ENCODE assay signal across 8 cellular contexts in genomic region chr14:77023001-77023996, GRCh38. TPM values are rescaled to one million over a fixed set of nuclear protein-coding genes. Genes with fewer than 3 reads are reported as not detected.
DNase-seq lines count a peak whose midpoint lies in the region; ATAC-seq, FAIRE-seq and TF ChIP-seq lines count a peak whose summit lies in the region.

No MANE protein-coding gene starts in this region.

- peaks cover 31% of the 10 kb centered on the region for H3K4me1 ChIP-seq in A549
- peaks cover 43 to 52% (median 51%) of the 10 kb centered on the region in 4 donors for H3K4me1 ChIP-seq in esophagus muscularis mucosa

- peak overlapping the region; percentile 95 to 99 for H3K27ac ChIP-seq in A549
- H3K27ac ChIP-seq in esophagus muscularis mucosa (replicated peaks in 1 of 4), result peak overlapping the region; percentile 98 to 100 (median 100)
- peak overlapping the region; percentile 98 for H3K27ac ChIP-seq in neural cell (ENCODE audit: low read length)

- H3K27ac Mint-ChIP-seq in T-helper 2 cell treated with Interferon-gamma antibody and Interleukin-4, amounts not matched to agents 5 μg/mL and 100 μg/mL, for 36 hours, result peak overlapping the region; percentile 73

- TF ChIP-seq RAD21 in A549 (conservative IDR thresholded peaks at IDR 0.05 in 1 of 2, IDR thresholded peaks at IDR 0.05 in 1 of 2), result peak; percentile 28 to 31; a peak in 2 of 5 replicates
- peak; percentile 54 for TF ChIP-seq RAD21 in neural cell (conservative IDR thresholded peaks at IDR 0.05)

- H3K9me2 ChIP-seq in neural cell (ENCODE audit: insufficient read depth, low read length), result no peaks in the 10 kb centered on the region

- H3K36me3 Mint-ChIP-seq in T-helper 2 cell treated with Interferon-gamma antibody and Interleukin-4, amounts not matched to agents 5 μg/mL and 100 μg/mL, for 36 hours (ENCODE audit: low read depth), result peaks cover 22% of the 10 kb centered on the region

- no peaks in the 10 kb centered on the region for H3K9me3 Mint-ChIP-seq in T-helper 2 cell treated with Interferon-gamma antibody and Interleukin-4, amounts not matched to agents 5 μg/mL and 100 μg/mL, for 36 hours

- peaks cover 8% of the 10 kb centered on the region for H4K20me1 ChIP-seq in neural cell (ENCODE audit: insufficient read depth)

- POLR2A ChIA-PET in A549 (lab: Yijun Ruan, JAX), result interaction anchor here (0.9 to 8.4 kb wide), 9 partner anchors 14 to 110 kb away, joined by 3 to 78 read pairs (median 5); no protein-coding TSS in a partner anchor

- H3K4me3 ChIP-seq in A549, result peak overlapping the region; percentile 78; the same call in 2 of the 3 replicates
- H3K4me3 ChIP-seq in HFF-Myc (replicated peaks; ENCODE audit: low read depth, low read length), result peak overlapping the region; percentile 84
- H3K4me3 ChIP-seq in esophagus muscularis mucosa, result peak overlapping the region; percentile 79 to 93 (median 86)
- H3K4me3 ChIP-seq in neural cell (ENCODE audit: low read length), result peak overlapping the region; percentile 96

- peak overlapping the region; percentile 35 for H3K4me3 Mint-ChIP-seq in T-helper 2 cell treated with Interferon-gamma antibody and Interleukin-4, amounts not matched to agents 5 μg/mL and 100 μg/mL, for 36 hours

- WGBS in A549 (ENCODE audit: missing lambda C conversion rate), result 39% methylated on average over 17 of the region's 17 CpGs
- 26% methylated on average over 17 of the region's 17 CpGs for WGBS in esophagus muscularis mucosa

- H3K36me3 ChIP-seq in esophagus muscularis mucosa, result peaks cover 0 to 27% (median 12%) of the 10 kb centered on the region in 4 donors
- peaks cover 6% of the 10 kb centered on the region for H3K36me3 ChIP-seq in neural cell (ENCODE audit: insufficient read depth, low read length)

- CTCF ChIA-PET in A549 (lab: Yijun Ruan, JAX), result interaction anchor here (0.7 to 28.2 kb wide), 16 partner anchors 13 to 151 kb away, joined by 3 to 481 read pairs (median 9); no protein-coding TSS in a partner anchor

- ATAC-seq in A549, result peak in 1 of 2 experiments; percentile 50; a peak in 3 of 6 replicates
- no peak for ATAC-seq in HG03521 (IDR thresholded peaks at IDR 0.05; ENCODE audit: unreplicated experiment)

- TF ChIP-seq CTCF in A549 (IDR thresholded peaks at IDR 0.05) (no peak), HFF-Myc (IDR thresholded peaks at IDR 0.05; ENCODE audit: low read depth, low read length, missing control alignments) (peak; percentile 26), esophagus muscularis mucosa (IDR thresholded peaks at IDR 0.05) (peak in 2 of 3 experiments; percentile 16 to 35), neural cell (IDR thresholded peaks at IDR 0.05; ENCODE audit: poor library complexity, severe bottlenecking) (peak; percentile 54)

- peak overlapping the region; percentile 100 for H3K9ac ChIP-seq in neural cell (ENCODE audit: low read length)

- H3K79me2 ChIP-seq in neural cell (replicated peaks; ENCODE audit: insufficient read depth, low read length), result peaks cover 54% of the 10 kb centered on the region

- TF ChIP-seq POLR2A in A549 (IDR thresholded peaks at IDR 0.05; ENCODE audit: low read length) (no peak), esophagus muscularis mucosa (IDR thresholded peaks at IDR 0.05; ENCODE audit: low read depth) (no peak)

- no peaks in the 10 kb centered on the region for H3K9me3 ChIP-seq in A549
- no peaks in the 10 kb centered on the region for H3K9me3 ChIP-seq in esophagus muscularis mucosa
- H3K9me3 ChIP-seq in neural cell (ENCODE audit: low read length), result no peaks in the 10 kb centered on the region

- H3K4me1 Mint-ChIP-seq in T-helper 2 cell treated with Interferon-gamma antibody and Interleukin-4, amounts not matched to agents 5 μg/mL and 100 μg/mL, for 36 hours (ENCODE audit: low read depth), result peaks cover 37% of the 10 kb centered on the region

- H2AFZ ChIP-seq in neural cell (ENCODE audit: low read depth, low read length), result no peak overlapping the region

- H3F3A ChIP-seq in neural cell (ENCODE audit: insufficient read depth, low read length, poor library complexity, severe bottlenecking), result peaks cover 6% of the 10 kb centered on the region

- TF ChIP-seq EP300 in A549 (IDR thresholded peaks at IDR 0.05), result no peak; a peak in 1 of 5 replicates
- TF ChIP-seq EP300 in esophagus muscularis mucosa (IDR thresholded peaks at IDR 0.05), result no peak
- no peak for TF ChIP-seq EP300 in neural cell (conservative IDR thresholded peaks at IDR 0.05; ENCODE audit: poor library complexity, severe bottlenecking)

- FAIRE-seq in A549 (lab: Jason Lieb, UNC), result no peak

- intact Hi-C loops in esophagus muscularis mucosa (cut with DNase I), result no loop called here

- DNase-seq in A549 (ENCODE audit: low read depth in 1 of 2, low spot score in 1 of 2) (peak in 1 of 2 experiments; percentile 75), HFF-Myc (ENCODE audit: extremely low read depth, low read depth) (no peak), esophagus muscularis mucosa (ENCODE audit: extremely low spot score) (no peak), inferior parietal cortex (ENCODE audit: extremely low spot score) (no peak)
- peak; percentile 57 for DNase-seq in T-helper 2 cell treated with Interferon-gamma antibody and Interleukin-4, amounts not matched to agents 5 μg/mL and 100 μg/mL, for 36 hours (ENCODE audit: low spot score)
- no peak for DNase-seq in effector CD4-positive, alpha-beta T cell

- H3K4me2 ChIP-seq in A549, result peak overlapping the region; percentile 98
- peak overlapping the region; percentile 96 for H3K4me2 ChIP-seq in neural cell (ENCODE audit: low read length)

- H3K27me3 ChIP-seq in esophagus muscularis mucosa (no peaks in the 10 kb centered on the region), neural cell (ENCODE audit: insufficient read depth, low read depth, low read length) (no peaks in the 10 kb centered on the region)

- no peaks in the 10 kb centered on the region for H3K27me3 Mint-ChIP-seq in T-helper 2 cell treated with Interferon-gamma antibody and Interleukin-4, amounts not matched to agents 5 μg/mL and 100 μg/mL, for 36 hours (ENCODE audit: low read depth)

TF ChIP-seq in A549, 52 proteins besides CTCF, POLR2A, EP300 and RAD21 (continues in another document):
- no peak for TF ChIP-seq ELK1 (IDR thresholded peaks at IDR 0.05; ENCODE audit: low read depth, low read length)
- no peak for TF ChIP-seq PHF8 (IDR thresholded peaks at IDR 0.05; ENCODE audit: borderline replicate concordance, low read depth)
- no peak for TF ChIP-seq JUNB (IDR thresholded peaks at IDR 0.05)
- no peak for TF ChIP-seq FOSL2 (IDR thresholded peaks at IDR 0.05)
- TF ChIP-seq FOSL2 (CRISPR knock-in tag; IDR thresholded peaks at IDR 0.05), result peak; percentile 35

TF ChIP-seq in neural cell, 6 proteins besides CTCF, POLR2A, EP300 and RAD21:
- TF ChIP-seq SMC3 (conservative IDR thresholded peaks at IDR 0.05; ENCODE audit: poor library complexity) (peak; percentile 29), TAF1 (IDR thresholded peaks at IDR 0.05; ENCODE audit: low read depth) (no peak), MXI1 (conservative IDR thresholded peaks at IDR 0.05; ENCODE audit: poor library complexity, severe bottlenecking) (peak; percentile 15), POLR2AphosphoS5 (IDR thresholded peaks at IDR 0.05) (no peak), EZH2 (IDR thresholded peaks at IDR 0.05; ENCODE audit: borderline replicate concordance, insufficient read depth, low read length, poor library complexity, severe bottlenecking) (no peak), REST (IDR thresholded peaks at IDR 0.05; ENCODE audit: borderline replicate concordance) (peak; percentile 16)

RNA-seq across cellular contexts. Expression of gene IRF2BPL, which starts 5.2 kb away (rescaled TPM):
- polyA plus RNA-seq in A549 (2011; rRNA removed) (12.5 and 18.1 TPM in 2 replicates), A549 (2017; fragmentation: RNase III; extraction: RNeasy Plus Mini Kit Qiagen cat#74134 plus additional on column Dnase treatment) (20.1 to 31.0 TPM (median 28.3 TPM) in 3 replicates), neural cell (42.9 and 46.5 TPM in 2 replicates)
- 15.1 and 25.7 TPM in 2 replicates for polyA plus RNA-seq in A549 (2012; cell fraction: cytosol; rRNA removed)
- polyA plus RNA-seq in A549 (2012; cell fraction: nucleus; rRNA removed), result 25.5 and 31.5 TPM in 2 replicates
- polyA minus RNA-seq in A549 (2011; rRNA and poly(A)+ RNA removed), result 11.5 and 15.0 TPM in 2 replicates
- total RNA-seq in esophagus muscularis mucosa, result 100 to 1,000 TPM in 1 of 4 donors, 10 to 100 TPM in 3; 58.6 to 105 (median 98.4) TPM
- polyA minus RNA-seq in neural cell, result 97.2 and 123 TPM in 2 replicates
